In the genomic region with DNA sequence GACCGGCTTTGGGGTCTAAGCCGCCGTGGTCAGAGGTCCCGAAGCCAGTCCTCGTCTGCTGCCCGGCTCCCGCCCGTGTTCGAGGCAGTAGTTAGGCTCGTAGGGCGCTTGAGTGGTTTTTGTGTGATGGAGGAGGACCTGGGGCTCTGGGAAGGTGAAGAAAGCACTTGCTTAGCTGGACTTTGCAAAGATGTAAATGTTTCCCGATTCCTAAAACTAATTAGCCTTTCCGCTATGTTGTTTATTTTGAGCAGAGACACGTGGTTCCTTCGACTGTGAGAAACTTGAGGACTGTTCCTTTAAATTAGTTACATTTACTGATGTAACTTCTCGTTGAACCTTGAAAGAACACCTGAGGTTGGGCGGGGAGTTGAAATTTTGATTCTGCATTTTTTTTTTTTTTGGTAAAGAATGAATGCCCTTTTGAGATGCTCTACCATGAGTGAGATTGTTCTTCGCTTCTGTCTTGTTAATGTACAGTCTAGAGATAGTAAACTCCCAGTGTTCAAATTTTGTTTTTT, we compare ENCODE assay signal across 2 cellular contexts.
TF ChIP-seq lines count a peak whose summit lies in the region.

No MANE protein-coding gene starts in this region.

TF ChIP-seq in HEK293, 187 proteins besides CTCF, POLR2A, EP300 and RAD21 (continued from another document):
- peak; percentile 86 for TF ChIP-seq ZNF664 (tag by site-specific recombination; IDR thresholded peaks at IDR 0.05)
- TF ChIP-seq ZBTB20 (tag by site-specific recombination; IDR thresholded peaks at IDR 0.05) = peak; percentile 30; the same call in 1 of the 2 replicates
- 0 out of 2 replicates have a peak, but pooled peaks have one; percentile 22 for TF ChIP-seq OVOL3 (tag by site-specific recombination; IDR thresholded peaks at IDR 0.05)
- no peak for TF ChIP-seq ZNF311 (tag by site-specific recombination; IDR thresholded peaks at IDR 0.05; ENCODE audit: borderline replicate concordance)
- TF ChIP-seq BCL11A (tag by site-specific recombination; IDR thresholded peaks at IDR 0.05; ENCODE audit: low read depth) = peak; percentile 10; the same call in 1 of the 2 replicates
- peak; percentile 10; the same call in 1 of the 2 replicates for TF ChIP-seq ZNF600 (tag by site-specific recombination; IDR thresholded peaks at IDR 0.05)
- no peak for TF ChIP-seq YY1 (tag by site-specific recombination; IDR thresholded peaks at IDR 0.05)
- TF ChIP-seq ZNF501 (tag by site-specific recombination; IDR thresholded peaks at IDR 0.05) = 0 out of 2 replicates have a peak, but pooled peaks have one; percentile 7

TF ChIP-seq in HepG2, 621 proteins besides CTCF, POLR2A, EP300 and RAD21 (continued from another document and continues in another):
- TF ChIP-seq ZFP36L1 (CRISPR knock-in tag; IDR thresholded peaks at IDR 0.05) (peak; percentile 64; the same call in 1 of the 2 replicates), ZNF326 (CRISPR knock-in tag; IDR thresholded peaks at IDR 0.05; ENCODE audit: borderline replicate concordance) (peak; percentile 69; the same call in 1 of the 2 replicates), NFATC3 (CRISPR knock-in tag; IDR thresholded peaks at IDR 0.05) (0 out of 2 replicates have a peak, but pooled peaks have one; percentile 60), ZNF816 (CRISPR knock-in tag; IDR thresholded peaks at IDR 0.05; ENCODE audit: borderline replicate concordance) (peak; percentile 38; the same call in 1 of the 2 replicates), LCORL (IDR thresholded peaks at IDR 0.05) (no peak), LCORL (CRISPR knock-in tag; IDR thresholded peaks at IDR 0.05) (no peak), NFE2 (CRISPR knock-in tag; IDR thresholded peaks at IDR 0.05) (no peak), MAF1 (CRISPR knock-in tag; IDR thresholded peaks at IDR 0.05; ENCODE audit: borderline replicate concordance) (peak; percentile 9; the same call in 1 of the 2 replicates), ZNF33B (CRISPR knock-in tag; IDR thresholded peaks at IDR 0.05) (0 out of 2 replicates have a peak, but pooled peaks have one; percentile 19), ARNTL (CRISPR knock-in tag; IDR thresholded peaks at IDR 0.05) (peak; percentile 39), ARID2 (CRISPR knock-in tag; IDR thresholded peaks at IDR 0.05; ENCODE audit: borderline replicate concordance) (0 out of 2 replicates have a peak, but pooled peaks have one; percentile 19), ZNF724P (CRISPR knock-in tag; IDR thresholded peaks at IDR 0.05; ENCODE audit: borderline replicate concordance) (no peak), ZNF432 (CRISPR knock-in tag; IDR thresholded peaks at IDR 0.05; ENCODE audit: borderline replicate concordance) (no peak), KLF15 (CRISPR knock-in tag; IDR thresholded peaks at IDR 0.05; ENCODE audit: borderline replicate concordance) (peak; percentile 36; the same call in 1 of the 2 replicates), SSRP1 (CRISPR knock-in tag; IDR thresholded peaks at IDR 0.05) (0 out of 2 replicates have a peak, but pooled peaks have one; percentile 22), HDAC1 (CRISPR knock-in tag; IDR thresholded peaks at IDR 0.05) (peak; percentile 0; the same call in 1 of the 2 replicates), KDM5A (IDR thresholded peaks at IDR 0.05; ENCODE audit: borderline replicate concordance, low read length) (0 out of 2 replicates have a peak, but pooled peaks have one; percentile 19), HNRNPK (IDR thresholded peaks at IDR 0.05; ENCODE audit: low read depth, low read length, poor library complexity, severe bottlenecking) (no peak), KDM1A (CRISPR knock-in tag; IDR thresholded peaks at IDR 0.05) (0 out of 2 replicates have a peak, but pooled peaks have one; percentile 6), ZNF772 (CRISPR knock-in tag; IDR thresholded peaks at IDR 0.05) (0 out of 2 replicates have a peak, but pooled peaks have one; percentile 1), ZFP37 (CRISPR knock-in tag; IDR thresholded peaks at IDR 0.05; ENCODE audit: borderline replicate concordance) (0 out of 2 replicates have a peak, but pooled peaks have one; percentile 26)
- TF ChIP-seq, protein P1, sequence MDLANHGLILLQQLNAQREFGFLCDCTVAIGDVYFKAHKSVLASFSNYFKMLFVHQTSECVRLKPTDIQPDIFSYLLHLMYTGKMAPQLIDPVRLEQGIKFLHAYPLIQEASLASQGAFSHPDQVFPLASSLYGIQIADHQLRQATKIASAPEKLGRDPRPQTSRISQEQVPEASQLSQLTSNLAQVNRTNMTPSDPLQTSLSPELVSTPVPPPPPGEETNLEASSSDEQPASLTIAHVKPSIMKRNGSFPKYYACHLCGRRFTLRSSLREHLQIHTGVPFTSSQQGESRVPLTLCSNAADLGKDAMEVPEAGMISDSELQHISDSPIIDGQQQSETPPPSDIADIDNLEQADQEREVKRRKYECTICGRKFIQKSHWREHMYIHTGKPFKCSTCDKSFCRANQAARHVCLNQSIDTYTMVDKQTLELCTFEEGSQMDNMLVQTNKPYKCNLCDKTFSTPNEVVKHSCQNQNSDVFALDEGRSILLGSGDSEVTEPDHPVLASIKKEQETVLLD (CRISPR knock-in tag; IDR thresholded peaks at IDR 0.05; ENCODE audit: low read depth) = peak; percentile 4; the same call in 1 of the 2 replicates
- TF ChIP-seq, protein P2, sequence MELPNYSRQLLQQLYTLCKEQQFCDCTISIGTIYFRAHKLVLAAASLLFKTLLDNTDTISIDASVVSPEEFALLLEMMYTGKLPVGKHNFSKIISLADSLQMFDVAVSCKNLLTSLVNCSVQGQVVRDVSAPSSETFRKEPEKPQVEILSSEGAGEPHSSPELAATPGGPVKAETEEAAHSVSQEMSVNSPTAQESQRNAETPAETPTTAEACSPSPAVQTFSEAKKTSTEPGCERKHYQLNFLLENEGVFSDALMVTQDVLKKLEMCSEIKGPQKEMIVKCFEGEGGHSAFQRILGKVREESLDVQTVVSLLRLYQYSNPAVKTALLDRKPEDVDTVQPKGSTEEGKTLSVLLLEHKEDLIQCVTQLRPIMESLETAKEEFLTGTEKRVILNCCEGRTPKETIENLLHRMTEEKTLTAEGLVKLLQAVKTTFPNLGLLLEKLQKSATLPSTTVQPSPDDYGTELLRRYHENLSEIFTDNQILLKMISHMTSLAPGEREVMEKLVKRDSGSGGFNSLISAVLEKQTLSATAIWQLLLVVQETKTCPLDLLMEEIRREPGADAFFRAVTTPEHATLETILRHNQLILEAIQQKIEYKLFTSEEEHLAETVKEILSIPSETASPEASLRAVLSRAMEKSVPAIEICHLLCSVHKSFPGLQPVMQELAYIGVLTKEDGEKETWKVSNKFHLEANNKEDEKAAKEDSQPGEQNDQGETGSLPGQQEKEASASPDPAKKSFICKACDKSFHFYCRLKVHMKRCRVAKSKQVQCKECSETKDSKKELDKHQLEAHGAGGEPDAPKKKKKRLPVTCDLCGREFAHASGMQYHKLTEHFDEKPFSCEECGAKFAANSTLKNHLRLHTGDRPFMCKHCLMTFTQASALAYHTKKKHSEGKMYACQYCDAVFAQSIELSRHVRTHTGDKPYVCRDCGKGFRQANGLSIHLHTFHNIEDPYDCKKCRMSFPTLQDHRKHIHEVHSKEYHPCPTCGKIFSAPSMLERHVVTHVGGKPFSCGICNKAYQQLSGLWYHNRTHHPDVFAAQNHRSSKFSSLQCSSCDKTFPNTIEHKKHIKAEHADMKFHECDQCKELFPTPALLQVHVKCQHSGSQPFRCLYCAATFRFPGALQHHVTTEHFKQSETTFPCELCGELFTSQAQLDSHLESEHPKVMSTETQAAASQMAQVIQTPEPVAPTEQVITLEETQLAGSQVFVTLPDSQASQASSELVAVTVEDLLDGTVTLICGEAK (IDR thresholded peaks at IDR 0.05) = no peak
- TF ChIP-seq, protein P2 (CRISPR knock-in tag; IDR thresholded peaks at IDR 0.05) = no peak
- TF ChIP-seq, protein P3, sequence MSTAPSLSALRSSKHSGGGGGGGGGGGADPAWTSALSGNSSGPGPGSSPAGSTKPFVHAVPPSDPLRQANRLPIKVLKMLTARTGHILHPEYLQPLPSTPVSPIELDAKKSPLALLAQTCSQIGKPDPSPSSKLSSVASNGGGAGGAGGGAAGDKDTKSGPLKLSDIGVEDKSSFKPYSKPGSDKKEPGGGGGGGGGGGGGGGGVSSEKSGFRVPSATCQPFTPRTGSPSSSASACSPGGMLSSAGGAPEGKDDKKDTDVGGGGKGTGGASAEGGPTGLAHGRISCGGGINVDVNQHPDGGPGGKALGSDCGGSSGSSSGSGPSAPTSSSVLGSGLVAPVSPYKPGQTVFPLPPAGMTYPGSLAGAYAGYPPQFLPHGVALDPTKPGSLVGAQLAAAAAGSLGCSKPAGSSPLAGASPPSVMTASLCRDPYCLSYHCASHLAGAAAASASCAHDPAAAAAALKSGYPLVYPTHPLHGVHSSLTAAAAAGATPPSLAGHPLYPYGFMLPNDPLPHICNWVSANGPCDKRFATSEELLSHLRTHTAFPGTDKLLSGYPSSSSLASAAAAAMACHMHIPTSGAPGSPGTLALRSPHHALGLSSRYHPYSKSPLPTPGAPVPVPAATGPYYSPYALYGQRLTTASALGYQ (CRISPR knock-in tag; IDR thresholded peaks at IDR 0.05) = peak; percentile 17; the same call in 1 of the 2 replicates
- TF ChIP-seq, protein P4, sequence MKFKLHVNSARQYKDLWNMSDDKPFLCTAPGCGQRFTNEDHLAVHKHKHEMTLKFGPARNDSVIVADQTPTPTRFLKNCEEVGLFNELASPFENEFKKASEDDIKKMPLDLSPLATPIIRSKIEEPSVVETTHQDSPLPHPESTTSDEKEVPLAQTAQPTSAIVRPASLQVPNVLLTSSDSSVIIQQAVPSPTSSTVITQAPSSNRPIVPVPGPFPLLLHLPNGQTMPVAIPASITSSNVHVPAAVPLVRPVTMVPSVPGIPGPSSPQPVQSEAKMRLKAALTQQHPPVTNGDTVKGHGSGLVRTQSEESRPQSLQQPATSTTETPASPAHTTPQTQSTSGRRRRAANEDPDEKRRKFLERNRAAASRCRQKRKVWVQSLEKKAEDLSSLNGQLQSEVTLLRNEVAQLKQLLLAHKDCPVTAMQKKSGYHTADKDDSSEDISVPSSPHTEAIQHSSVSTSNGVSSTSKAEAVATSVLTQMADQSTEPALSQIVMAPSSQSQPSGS (CRISPR knock-in tag; IDR thresholded peaks at IDR 0.05) = no peak
- TF ChIP-seq, protein P5, sequence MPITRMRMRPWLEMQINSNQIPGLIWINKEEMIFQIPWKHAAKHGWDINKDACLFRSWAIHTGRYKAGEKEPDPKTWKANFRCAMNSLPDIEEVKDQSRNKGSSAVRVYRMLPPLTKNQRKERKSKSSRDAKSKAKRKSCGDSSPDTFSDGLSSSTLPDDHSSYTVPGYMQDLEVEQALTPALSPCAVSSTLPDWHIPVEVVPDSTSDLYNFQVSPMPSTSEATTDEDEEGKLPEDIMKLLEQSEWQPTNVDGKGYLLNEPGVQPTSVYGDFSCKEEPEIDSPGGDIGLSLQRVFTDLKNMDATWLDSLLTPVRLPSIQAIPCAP (CRISPR knock-in tag; IDR thresholded peaks at IDR 0.05; ENCODE audit: low read depth) = 0 out of 2 replicates have a peak, but pooled peaks have one; percentile 57
- TF ChIP-seq, protein P6, sequence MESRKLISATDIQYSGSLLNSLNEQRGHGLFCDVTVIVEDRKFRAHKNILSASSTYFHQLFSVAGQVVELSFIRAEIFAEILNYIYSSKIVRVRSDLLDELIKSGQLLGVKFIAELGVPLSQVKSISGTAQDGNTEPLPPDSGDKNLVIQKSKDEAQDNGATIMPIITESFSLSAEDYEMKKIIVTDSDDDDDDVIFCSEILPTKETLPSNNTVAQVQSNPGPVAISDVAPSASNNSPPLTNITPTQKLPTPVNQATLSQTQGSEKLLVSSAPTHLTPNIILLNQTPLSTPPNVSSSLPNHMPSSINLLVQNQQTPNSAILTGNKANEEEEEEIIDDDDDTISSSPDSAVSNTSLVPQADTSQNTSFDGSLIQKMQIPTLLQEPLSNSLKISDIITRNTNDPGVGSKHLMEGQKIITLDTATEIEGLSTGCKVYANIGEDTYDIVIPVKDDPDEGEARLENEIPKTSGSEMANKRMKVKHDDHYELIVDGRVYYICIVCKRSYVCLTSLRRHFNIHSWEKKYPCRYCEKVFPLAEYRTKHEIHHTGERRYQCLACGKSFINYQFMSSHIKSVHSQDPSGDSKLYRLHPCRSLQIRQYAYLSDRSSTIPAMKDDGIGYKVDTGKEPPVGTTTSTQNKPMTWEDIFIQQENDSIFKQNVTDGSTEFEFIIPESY (CRISPR knock-in tag; IDR thresholded peaks at IDR 0.05) = 0 out of 2 replicates have a peak, but pooled peaks have one; percentile 1
- TF ChIP-seq, protein P7, sequence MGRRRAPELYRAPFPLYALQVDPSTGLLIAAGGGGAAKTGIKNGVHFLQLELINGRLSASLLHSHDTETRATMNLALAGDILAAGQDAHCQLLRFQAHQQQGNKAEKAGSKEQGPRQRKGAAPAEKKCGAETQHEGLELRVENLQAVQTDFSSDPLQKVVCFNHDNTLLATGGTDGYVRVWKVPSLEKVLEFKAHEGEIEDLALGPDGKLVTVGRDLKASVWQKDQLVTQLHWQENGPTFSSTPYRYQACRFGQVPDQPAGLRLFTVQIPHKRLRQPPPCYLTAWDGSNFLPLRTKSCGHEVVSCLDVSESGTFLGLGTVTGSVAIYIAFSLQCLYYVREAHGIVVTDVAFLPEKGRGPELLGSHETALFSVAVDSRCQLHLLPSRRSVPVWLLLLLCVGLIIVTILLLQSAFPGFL (CRISPR knock-in tag; IDR thresholded peaks at IDR 0.05) = no peak
- TF ChIP-seq, protein P8, sequence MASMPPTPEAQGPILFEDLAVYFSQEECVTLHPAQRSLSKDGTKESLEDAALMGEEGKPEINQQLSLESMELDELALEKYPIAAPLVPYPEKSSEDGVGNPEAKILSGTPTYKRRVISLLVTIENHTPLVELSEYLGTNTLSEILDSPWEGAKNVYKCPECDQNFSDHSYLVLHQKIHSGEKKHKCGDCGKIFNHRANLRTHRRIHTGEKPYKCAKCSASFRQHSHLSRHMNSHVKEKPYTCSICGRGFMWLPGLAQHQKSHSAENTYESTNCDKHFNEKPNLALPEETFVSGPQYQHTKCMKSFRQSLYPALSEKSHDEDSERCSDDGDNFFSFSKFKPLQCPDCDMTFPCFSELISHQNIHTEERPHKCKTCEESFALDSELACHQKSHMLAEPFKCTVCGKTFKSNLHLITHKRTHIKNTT (CRISPR knock-in tag; IDR thresholded peaks at IDR 0.05) = no peak
